ENCODE assay signal across 11 cellular contexts in genomic region chr9:71765693-71766092, GRCh38. TPM values are rescaled to one million over a fixed set of nuclear protein-coding genes. Genes with fewer than 3 reads are reported as not detected.
DNase-seq lines count a peak whose midpoint lies in the region; ATAC-seq and TF ChIP-seq lines count a peak whose summit lies in the region.
"Had no signal": no experiment of that assay in that cellular context is flagged by ENCODE, and none has a peak within 500 bp of the region (broad histone marks: within the 10 kb centered on the region; RNA-seq: fewer than 3 reads in every experiment).

No MANE protein-coding gene starts in this region.

- no peaks in the 10 kb centered on the region for H3K9me3 Mint-ChIP-seq in CD8-positive, alpha-beta memory T cell
- H3K9me3 Mint-ChIP-seq in neural crest cell = no peaks in the 10 kb centered on the region

- no peaks in the 10 kb centered on the region for H3K9me3 ChIP-seq in CD8-positive, alpha-beta memory T cell (ENCODE audit: low read length)
- no peaks in the 10 kb centered on the region for H3K9me3 ChIP-seq in ectodermal cell (ENCODE audit: control insufficient read depth, low read length)
- H3K9me3 ChIP-seq: left lung had no signal

- H3K27me3 Mint-ChIP-seq in CD8-positive, alpha-beta memory T cell = peaks cover 0 to 3% of the 10 kb centered on the region in 2 donors
- peaks cover 6% of the 10 kb centered on the region for H3K27me3 Mint-ChIP-seq in neural crest cell (ENCODE audit: low read depth)

- peaks cover 67 to 74% (median 74%) of the 10 kb centered on the region in 3 donors for H3K4me1 Mint-ChIP-seq in CD8-positive, alpha-beta memory T cell
- peaks cover 61% of the 10 kb centered on the region for H3K4me1 Mint-ChIP-seq in neural crest cell

- peaks cover 0 to 27% (median 0%) of the 10 kb centered on the region in 3 donors for H3K36me3 Mint-ChIP-seq in CD8-positive, alpha-beta memory T cell
- no peaks in the 10 kb centered on the region for H3K36me3 Mint-ChIP-seq in neural crest cell (ENCODE audit: low read depth)

- POLR2A ChIA-PET in CD8-positive, alpha-beta memory T cell (lab: Charles Lee) = no interaction called here

- peak overlapping the region in 6 of 7 donors; percentile 91 to 100 (median 98) for H3K4me3 Mint-ChIP-seq in CD8-positive, alpha-beta memory T cell
- peak overlapping the region; percentile 99 for H3K4me3 Mint-ChIP-seq in neural crest cell

- WGBS in ectodermal cell, 2 experiments = 81% methylated on average over 1 to 2 of the region's 2 CpGs

- no peaks in the 10 kb centered on the region for H3K36me3 ChIP-seq in CD8-positive, alpha-beta memory T cell (ENCODE audit: insufficient read depth, low read length)
- H3K36me3 ChIP-seq in ectodermal cell (ENCODE audit: control insufficient read depth, insufficient read depth, low read length) = no peaks in the 10 kb centered on the region
- H3K36me3 ChIP-seq: cardiac muscle cell, left lung had no signal

- ATAC-seq in HG03342 (IDR thresholded peaks at IDR 0.05; ENCODE audit: unreplicated experiment) (no peak), HG03139 (IDR thresholded peaks at IDR 0.05; ENCODE audit: unreplicated experiment) (no peak), HG02763 (IDR thresholded peaks at IDR 0.05; ENCODE audit: unreplicated experiment) (no peak)
- ATAC-seq: left lung had no signal

- no peak for DNase-seq in CD8-positive, alpha-beta memory T cell
- DNase-seq in RKO (ENCODE audit: low spot score) = peak; percentile 11
- no peak for DNase-seq in neural crest cell (ENCODE audit: low read depth, low spot score)
- no peak for DNase-seq in GM19240 (ENCODE audit: insufficient read length, low spot score)
- DNase-seq: left lung, SW 1271 had no signal

- CTCF ChIA-PET in CD8-positive, alpha-beta memory T cell (lab: Charles Lee) = interaction anchor here (1.6 to 5.8 kb wide), 6 partner anchors 15 to 259 kb away, joined by 5 to 74 read pairs (median 14); no protein-coding TSS in a partner anchor

- TF ChIP-seq CTCF in neural crest cell (conservative IDR thresholded peaks at IDR 0.05) = no peak

- peaks cover 66% of the 10 kb centered on the region for H3K4me1 ChIP-seq in CD8-positive, alpha-beta memory T cell (ENCODE audit: insufficient read depth, low read length)
- H3K4me1 ChIP-seq in ectodermal cell (ENCODE audit: control insufficient read depth, insufficient read depth, low read length) = peaks cover 23% of the 10 kb centered on the region

- H3K27ac ChIP-seq in CD8-positive, alpha-beta memory T cell (ENCODE audit: low read depth, low read length) = no peak overlapping the region
- no peak overlapping the region for H3K27ac ChIP-seq in ectodermal cell (ENCODE audit: insufficient read depth, low read depth, low read length, poor library complexity, severe bottlenecking)
- H3K27ac ChIP-seq: cardiac muscle cell had no signal

- H3K27ac Mint-ChIP-seq in CD8-positive, alpha-beta memory T cell = peak overlapping the region in 7 of 8 donors; percentile 2 to 99 (median 33)
- H3K27ac Mint-ChIP-seq in neural crest cell (ENCODE audit: unreplicated experiment) = peak overlapping the region; percentile 21

- H3K27me3 ChIP-seq in CD8-positive, alpha-beta memory T cell (ENCODE audit: insufficient read depth, low read length, poor library complexity, severe bottlenecking) = no peaks in the 10 kb centered on the region
- H3K27me3 ChIP-seq in ectodermal cell (ENCODE audit: control insufficient read depth, insufficient read depth, low read length, poor library complexity, severe bottlenecking) = peaks cover 9% of the 10 kb centered on the region
- H3K27me3 ChIP-seq: cardiac muscle cell had no signal

- peak overlapping the region; percentile 18 for H3K4me3 ChIP-seq in CD8-positive, alpha-beta memory T cell (ENCODE audit: low read length)
- H3K4me3 ChIP-seq in ectodermal cell (ENCODE audit: insufficient read depth, low read depth, low read length) = peak overlapping the region; percentile 91
- H3K4me3 ChIP-seq: cardiac muscle cell had no signal

RNA-seq across cellular contexts. Expression of gene CEMIP2, which starts 2.6 kb away (rescaled TPM):
- 10 to 100 TPM; 74.1 to 75.5 TPM for total RNA-seq in CD8-positive, alpha-beta memory T cell
- polyA plus RNA-seq in CD8-positive, alpha-beta memory T cell = 8.8 TPM
- 175 TPM for polyA plus RNA-seq in ectodermal cell (2013, experiment 1 of 4)
- 268 TPM for polyA plus RNA-seq in ectodermal cell (2013, experiment 2 of 4)
- 178 TPM for polyA plus RNA-seq in ectodermal cell (2013, experiment 3 of 4)
- 214 TPM for polyA plus RNA-seq in ectodermal cell (2013, experiment 4 of 4)
- 90.2 and 94.4 TPM in 2 replicates for total RNA-seq in neural crest cell
